Comparison of ENCODE assay signal across 1 cellular context in the genomic region with DNA sequence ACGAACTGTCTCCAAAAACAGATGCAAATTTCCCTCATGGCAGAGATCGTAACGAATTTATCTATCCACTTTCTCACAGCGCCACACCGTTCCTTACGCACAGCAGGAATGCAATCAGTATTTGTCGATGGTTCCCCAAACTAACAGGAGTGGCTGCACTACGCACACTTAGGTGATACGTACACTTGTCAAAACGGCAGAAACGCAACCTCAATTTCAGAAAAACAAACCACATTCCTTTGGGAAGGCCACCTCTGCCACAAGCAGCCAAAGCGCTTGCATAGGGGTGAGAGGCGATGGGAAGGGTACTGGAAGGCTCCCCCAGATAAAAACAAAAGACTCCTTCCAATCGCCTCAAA.
TF ChIP-seq lines count a peak whose summit lies in the region.

No MANE protein-coding gene starts in this region.

TF ChIP-seq in GM12878, 131 proteins besides CTCF, POLR2A, EP300 and RAD21 (continued from another document):
- TF ChIP-seq, protein P1, sequence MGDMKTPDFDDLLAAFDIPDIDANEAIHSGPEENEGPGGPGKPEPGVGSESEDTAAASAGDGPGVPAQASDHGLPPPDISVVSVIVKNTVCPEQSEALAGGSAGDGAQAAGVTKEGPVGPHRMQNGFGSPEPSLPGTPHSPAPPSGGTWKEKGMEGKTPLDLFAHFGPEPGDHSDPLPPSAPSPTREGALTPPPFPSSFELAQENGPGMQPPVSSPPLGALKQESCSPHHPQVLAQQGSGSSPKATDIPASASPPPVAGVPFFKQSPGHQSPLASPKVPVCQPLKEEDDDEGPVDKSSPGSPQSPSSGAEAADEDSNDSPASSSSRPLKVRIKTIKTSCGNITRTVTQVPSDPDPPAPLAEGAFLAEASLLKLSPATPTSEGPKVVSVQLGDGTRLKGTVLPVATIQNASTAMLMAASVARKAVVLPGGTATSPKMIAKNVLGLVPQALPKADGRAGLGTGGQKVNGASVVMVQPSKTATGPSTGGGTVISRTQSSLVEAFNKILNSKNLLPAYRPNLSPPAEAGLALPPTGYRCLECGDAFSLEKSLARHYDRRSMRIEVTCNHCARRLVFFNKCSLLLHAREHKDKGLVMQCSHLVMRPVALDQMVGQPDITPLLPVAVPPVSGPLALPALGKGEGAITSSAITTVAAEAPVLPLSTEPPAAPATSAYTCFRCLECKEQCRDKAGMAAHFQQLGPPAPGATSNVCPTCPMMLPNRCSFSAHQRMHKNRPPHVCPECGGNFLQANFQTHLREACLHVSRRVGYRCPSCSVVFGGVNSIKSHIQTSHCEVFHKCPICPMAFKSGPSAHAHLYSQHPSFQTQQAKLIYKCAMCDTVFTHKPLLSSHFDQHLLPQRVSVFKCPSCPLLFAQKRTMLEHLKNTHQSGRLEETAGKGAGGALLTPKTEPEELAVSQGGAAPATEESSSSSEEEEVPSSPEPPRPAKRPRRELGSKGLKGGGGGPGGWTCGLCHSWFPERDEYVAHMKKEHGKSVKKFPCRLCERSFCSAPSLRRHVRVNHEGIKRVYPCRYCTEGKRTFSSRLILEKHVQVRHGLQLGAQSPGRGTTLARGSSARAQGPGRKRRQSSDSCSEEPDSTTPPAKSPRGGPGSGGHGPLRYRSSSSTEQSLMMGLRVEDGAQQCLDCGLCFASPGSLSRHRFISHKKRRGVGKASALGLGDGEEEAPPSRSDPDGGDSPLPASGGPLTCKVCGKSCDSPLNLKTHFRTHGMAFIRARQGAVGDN (IDR thresholded peaks at IDR 0.05) = no peak
- no peak for TF ChIP-seq TCF3 (IDR thresholded peaks at IDR 0.05; ENCODE audit: borderline replicate concordance, insufficient read depth, low read depth, low read length)
- no peak for TF ChIP-seq SRF (IDR thresholded peaks at IDR 0.05; ENCODE audit: low read depth in 2 of 2, low read length in 2 of 2)
- TF ChIP-seq, protein P2, sequence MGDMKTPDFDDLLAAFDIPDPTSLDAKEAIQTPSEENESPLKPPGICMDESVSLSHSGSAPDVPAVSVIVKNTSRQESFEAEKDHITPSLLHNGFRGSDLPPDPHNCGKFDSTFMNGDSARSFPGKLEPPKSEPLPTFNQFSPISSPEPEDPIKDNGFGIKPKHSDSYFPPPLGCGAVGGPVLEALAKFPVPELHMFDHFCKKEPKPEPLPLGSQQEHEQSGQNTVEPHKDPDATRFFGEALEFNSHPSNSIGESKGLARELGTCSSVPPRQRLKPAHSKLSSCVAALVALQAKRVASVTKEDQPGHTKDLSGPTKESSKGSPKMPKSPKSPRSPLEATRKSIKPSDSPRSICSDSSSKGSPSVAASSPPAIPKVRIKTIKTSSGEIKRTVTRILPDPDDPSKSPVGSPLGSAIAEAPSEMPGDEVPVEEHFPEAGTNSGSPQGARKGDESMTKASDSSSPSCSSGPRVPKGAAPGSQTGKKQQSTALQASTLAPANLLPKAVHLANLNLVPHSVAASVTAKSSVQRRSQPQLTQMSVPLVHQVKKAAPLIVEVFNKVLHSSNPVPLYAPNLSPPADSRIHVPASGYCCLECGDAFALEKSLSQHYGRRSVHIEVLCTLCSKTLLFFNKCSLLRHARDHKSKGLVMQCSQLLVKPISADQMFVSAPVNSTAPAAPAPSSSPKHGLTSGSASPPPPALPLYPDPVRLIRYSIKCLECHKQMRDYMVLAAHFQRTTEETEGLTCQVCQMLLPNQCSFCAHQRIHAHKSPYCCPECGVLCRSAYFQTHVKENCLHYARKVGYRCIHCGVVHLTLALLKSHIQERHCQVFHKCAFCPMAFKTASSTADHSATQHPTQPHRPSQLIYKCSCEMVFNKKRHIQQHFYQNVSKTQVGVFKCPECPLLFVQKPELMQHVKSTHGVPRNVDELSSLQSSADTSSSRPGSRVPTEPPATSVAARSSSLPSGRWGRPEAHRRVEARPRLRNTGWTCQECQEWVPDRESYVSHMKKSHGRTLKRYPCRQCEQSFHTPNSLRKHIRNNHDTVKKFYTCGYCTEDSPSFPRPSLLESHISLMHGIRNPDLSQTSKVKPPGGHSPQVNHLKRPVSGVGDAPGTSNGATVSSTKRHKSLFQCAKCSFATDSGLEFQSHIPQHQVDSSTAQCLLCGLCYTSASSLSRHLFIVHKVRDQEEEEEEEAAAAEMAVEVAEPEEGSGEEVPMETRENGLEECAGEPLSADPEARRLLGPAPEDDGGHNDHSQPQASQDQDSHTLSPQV (IDR thresholded peaks at IDR 0.05) = no peak
- no peak for TF ChIP-seq ZNF217 (IDR thresholded peaks at IDR 0.05)
- TF ChIP-seq ESRRA (IDR thresholded peaks at IDR 0.05; ENCODE audit: low read length) = no peak
- TF ChIP-seq CREB1 (IDR thresholded peaks at IDR 0.05; ENCODE audit: low read depth) = no peak
TF ChIP-seq in GM12878: peak in this region for 0.
